ENCODE assay signal across 13 cellular contexts in genomic region chr3:105448338-105448982, GRCh38.
A peak's percentile ranks its signal among the peaks of the same experiment; 100 is the strongest.
DNase-seq lines count a peak whose midpoint lies in the region; ATAC-seq and TF ChIP-seq lines count a peak whose summit lies in the region.
"Had no signal": no experiment of that assay in that cellular context is flagged by ENCODE, and none has a peak within 500 bp of the region (broad histone marks: within the 10 kb centered on the region; RNA-seq: fewer than 3 reads in every experiment).

No MANE protein-coding gene starts in this region.

- no peaks in the 10 kb centered on the region for H3K27me3 ChIP-seq in adipocyte (replicated peaks; ENCODE audit: control insufficient read depth, insufficient read depth, low read length)

- no peak for ATAC-seq in HG03378 (IDR thresholded peaks at IDR 0.05; ENCODE audit: unreplicated experiment)
- no peak for ATAC-seq in GM18870 (IDR thresholded peaks at IDR 0.05; ENCODE audit: unreplicated experiment)

- H3K9me3 Mint-ChIP-seq in glutamatergic neuron (ENCODE audit: unreplicated experiment): peaks cover 3% of the 10 kb centered on the region
- H3K9me3 Mint-ChIP-seq: activated naive CD4-positive, alpha-beta T cell treated with anti-CD3 and anti-CD28 coated beads, Interleukin-2, amount 50 U/mL, for 24 hours had no signal

- H3K36me3 ChIP-seq in adipocyte (ENCODE audit: control insufficient read depth, insufficient read depth, low read length, severe bottlenecking): no peaks in the 10 kb centered on the region

- peaks cover 8% of the 10 kb centered on the region for H3K4me1 Mint-ChIP-seq in glutamatergic neuron (ENCODE audit: low read depth, unreplicated experiment)
- H3K4me1 Mint-ChIP-seq: activated naive CD4-positive, alpha-beta T cell treated with anti-CD3 and anti-CD28 coated beads, Interleukin-2, amount 50 U/mL, for 24 hours had no signal

- H3K27ac Mint-ChIP-seq in glutamatergic neuron (ENCODE audit: unreplicated experiment): no peak overlapping the region
- H3K27ac Mint-ChIP-seq: activated naive CD4-positive, alpha-beta T cell treated with anti-CD3 and anti-CD28 coated beads, Interleukin-2, amount 50 U/mL, for 24 hours had no signal

- no peaks in the 10 kb centered on the region for H3K4me1 ChIP-seq in adipocyte (ENCODE audit: control insufficient read depth, insufficient read depth, low read length)

- no peak overlapping the region for H3K4me3 ChIP-seq in adipocyte (ENCODE audit: low read length)

- H3K36me3 Mint-ChIP-seq in glutamatergic neuron (ENCODE audit: unreplicated experiment): no peaks in the 10 kb centered on the region
- H3K36me3 Mint-ChIP-seq: activated naive CD4-positive, alpha-beta T cell treated with anti-CD3 and anti-CD28 coated beads, Interleukin-2, amount 50 U/mL, for 24 hours; CD14-positive monocyte had no signal

- DNase-seq in EH (ENCODE audit: low read depth) (peak; percentile 40), adipocyte (ENCODE audit: low read depth) (peak; percentile 32), glutamatergic neuron (peak; percentile 12), nucleus accumbens (lab: John Stamatoyannopoulos, UW) (peak in 55 of 56 donors; percentile 10 to 96 (median 80)), NCI-H2029 (lab: John Stamatoyannopoulos, UW) (no peak), NCI-H146 treated with DMSO at 0.1 percent for 48 hours (lab: John Stamatoyannopoulos, UW; ENCODE audit: unreplicated experiment) (no peak)
- DNase-seq: effector memory CD4-positive, alpha-beta T cell; retina; T1000 had no signal

- no peak for TF ChIP-seq CTCF in glutamatergic neuron (IDR thresholded peaks at IDR 0.05; ENCODE audit: partially characterized antibody, unreplicated experiment)

- H3K9me3 ChIP-seq in adipocyte (ENCODE audit: control insufficient read depth, low read length): no peaks in the 10 kb centered on the region

- H3K9ac ChIP-seq in adipocyte (ENCODE audit: low read length): no peak overlapping the region

- H3K27me3 Mint-ChIP-seq in glutamatergic neuron (ENCODE audit: unreplicated experiment): peaks cover 4% of the 10 kb centered on the region
- H3K27me3 Mint-ChIP-seq: activated naive CD4-positive, alpha-beta T cell treated with anti-CD3 and anti-CD28 coated beads, Interleukin-2, amount 50 U/mL, for 24 hours had no signal

- no peak overlapping the region for H3K4me3 Mint-ChIP-seq in glutamatergic neuron (ENCODE audit: unreplicated experiment)
- H3K4me3 Mint-ChIP-seq: activated naive CD4-positive, alpha-beta T cell treated with anti-CD3 and anti-CD28 coated beads, Interleukin-2, amount 50 U/mL, for 24 hours; CD14-positive monocyte had no signal

Comparison
In these comparisons a context has a peak if more than half of its experiments do, and no peak if none do; other contexts are left out.
1. DNase-seq: peak in EH (single experiment), adipocyte (single experiment), glutamatergic neuron (single experiment) and nucleus accumbens (55 of 56); none in NCI-H2029 (single experiment) and NCI-H146 treated with DMSO at 0.1 percent for 48 hours (single experiment).